Comparison of ENCODE assay signal across 31 cellular contexts in the genomic region with DNA sequence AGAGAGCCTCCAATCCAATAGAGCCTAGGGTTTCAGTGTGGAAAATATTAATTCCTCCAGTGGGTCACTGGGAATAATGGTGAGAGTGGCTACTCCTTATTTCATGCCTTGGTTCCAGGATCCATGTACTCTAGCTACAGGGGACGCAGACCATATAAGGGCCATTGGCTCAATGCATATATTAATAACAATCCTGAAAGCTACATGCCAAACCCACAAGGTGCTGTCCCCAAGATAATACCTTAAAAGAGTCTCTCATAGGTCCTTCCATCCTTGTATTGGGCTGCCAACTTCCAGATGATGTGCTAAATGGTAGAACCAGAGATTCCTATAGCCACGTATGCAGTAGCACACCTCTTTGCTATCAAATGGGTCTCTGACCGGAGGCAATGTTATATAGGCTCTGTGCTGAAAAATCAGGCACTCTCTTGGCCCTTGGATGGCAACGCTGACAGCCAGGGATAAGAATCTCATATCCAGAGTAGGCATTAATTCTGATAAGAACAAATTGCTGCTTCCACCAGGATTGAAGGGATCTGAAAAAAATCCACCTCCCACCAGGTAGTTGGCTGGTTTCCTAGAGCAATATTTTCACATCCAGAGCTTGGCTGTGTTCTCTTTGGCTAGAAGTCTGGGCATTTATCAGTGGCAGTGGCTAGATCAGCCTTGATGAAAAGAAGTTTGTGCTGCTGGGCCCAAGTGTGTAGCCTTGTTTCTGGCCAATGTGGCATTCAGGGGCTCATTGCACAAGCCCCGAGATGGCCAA.
"Had no signal": no experiment of that assay in that cellular context is flagged by ENCODE, and none has a peak within 500 bp of the region (broad histone marks: within the 10 kb centered on the region; RNA-seq: fewer than 3 reads in every experiment).

No MANE protein-coding gene starts in this region.

- DNase-seq: activated B cell treated with CpG ODN at 0.5 μM for 24 hours; activated CD4-positive, alpha-beta memory T cell treated with anti-CD3 and anti-CD28 coated beads, Interleukin-2, amount 10 ng/mL, durations not matched to agents 7 days and 5 days; activated CD4-positive, alpha-beta T cell treated with anti-CD3 and anti-CD28 coated beads for 48 hours; activated CD4-positive, CD25-positive, alpha-beta regulatory T cell treated with anti-CD3 and anti-CD28 coated beads, Interleukin-2, amount 50 U/mL, for 72 hours; activated CD8-positive, alpha-beta memory T cell treated with anti-CD3 and anti-CD28 coated beads for 24 hours; activated CD8-positive, alpha-beta memory T cell treated with anti-CD3 and anti-CD28 coated beads, Interleukin-2, amount 10 ng/mL, durations not matched to agents 7 days and 5 days; activated CD8-positive, alpha-beta memory T cell treated with anti-CD3 and anti-CD28 coated beads, Interleukin-2, amount 50 U/mL, for 48 hours; activated effector memory CD4-positive, alpha-beta T cell treated with Interleukin-2 at 50 U/mL for 16 hours; activated naive CD4-positive, alpha-beta T cell treated with anti-CD3 and anti-CD28 coated beads, Interleukin-2, amount 10 ng/mL, durations not matched to agents 7 days and 5 days; activated naive CD8-positive, alpha-beta T cell treated with anti-CD3 and anti-CD28 coated beads, Interleukin-2, amount 50 U/mL, for 24 hours; activated T-cell treated with anti-CD3 and anti-CD28 coated beads, Interleukin-2, amount 50 U/mL, for 48 hours; amniotic stem cell; aorta; body of pancreas; colonic mucosa; Kasumi-1; MG63; NCI-H1092; NCI-H1436 treated with DMSO at 0.1 percent for 48 hours; NCI-H1694 treated with DMSO at 0.1 percent for 48 hours; NCI-H2029; NCI-H345; NCI-H524 treated with DMSO at 0.1 percent for 48 hours; PC-9; SIG-M5; T-cell; T-helper 2 cell; T-helper 9 cell had no signal

- H3K36me3 Mint-ChIP-seq: activated naive CD8-positive, alpha-beta T cell had no signal

- ATAC-seq: activated CD8-positive, alpha-beta memory T cell treated with anti-CD3 and anti-CD28 coated beads, Interleukin-2, amount 10 ng/mL, durations not matched to agents 7 days and 5 days; activated naive CD8-positive, alpha-beta T cell treated with anti-CD3 and anti-CD28 coated beads, Interleukin-2, amount 50 U/mL, for 24 hours; body of pancreas; Right ventricle myocardium inferior; SK-N-SH treated with all-trans-retinoic acid at 6 μM for 48 hours; T-cell had no signal

- H3K27ac Mint-ChIP-seq: activated B cell treated with CpG ODN at 0.5 μM for 24 hours; activated CD4-positive, alpha-beta memory T cell treated with anti-CD3 and anti-CD28 coated beads, Interleukin-2, amount 10 ng/mL, durations not matched to agents 7 days and 5 days; activated CD8-positive, alpha-beta memory T cell treated with anti-CD3 and anti-CD28 coated beads, Interleukin-2, amount 10 ng/mL, durations not matched to agents 7 days and 5 days; activated naive CD4-positive, alpha-beta T cell treated with anti-CD3 and anti-CD28 coated beads, Interleukin-2, amount 10 ng/mL, durations not matched to agents 7 days and 5 days; activated naive CD8-positive, alpha-beta T cell; activated naive CD8-positive, alpha-beta T cell treated with anti-CD3 and anti-CD28 coated beads, Interleukin-2, amount 50 U/mL, for 24 hours; T-cell had no signal

- H3K9me3 Mint-ChIP-seq: activated naive CD8-positive, alpha-beta T cell treated with anti-CD3 and anti-CD28 coated beads, Interleukin-2, amount 50 U/mL, for 24 hours had no signal

- H3K4me3 Mint-ChIP-seq: activated B cell treated with CpG ODN at 0.5 μM for 24 hours; activated CD4-positive, alpha-beta memory T cell treated with anti-CD3 and anti-CD28 coated beads, Interleukin-2, amount 10 ng/mL, durations not matched to agents 7 days and 5 days; activated CD8-positive, alpha-beta memory T cell treated with anti-CD3 and anti-CD28 coated beads, Interleukin-2, amount 10 ng/mL, durations not matched to agents 7 days and 5 days; activated naive CD4-positive, alpha-beta T cell treated with anti-CD3 and anti-CD28 coated beads, Interleukin-2, amount 10 ng/mL, durations not matched to agents 7 days and 5 days; activated naive CD8-positive, alpha-beta T cell; activated naive CD8-positive, alpha-beta T cell treated with anti-CD3 and anti-CD28 coated beads, Interleukin-2, amount 50 U/mL, for 24 hours; T-cell had no signal

- H3K27me3 Mint-ChIP-seq: activated B cell treated with CpG ODN at 0.5 μM for 24 hours had no signal
